ENCODE assay signal across 6 cellular contexts in genomic region chr3:49173116-49173791, GRCh38. TPM values are rescaled to one million over a fixed set of nuclear protein-coding genes. Genes with fewer than 3 reads are reported as not detected.
DNase-seq lines count a peak whose midpoint lies in the region; ATAC-seq, FAIRE-seq and TF ChIP-seq lines count a peak whose summit lies in the region.

No MANE protein-coding gene starts in this region.

- peaks cover 3% of the 10 kb centered on the region for H3K9me1 ChIP-seq in K562 (ENCODE audit: control insufficient read depth, insufficient read depth, low read length)

- H3K27me3 ChIP-seq in K562 (ENCODE audit: control insufficient read depth in 2 of 2, insufficient read depth in 2 of 2, low read length in 2 of 2) (no peaks in the 10 kb centered on the region), Karpas-422 (ENCODE audit: low read length) (no peaks in the 10 kb centered on the region)

- peaks cover 16% of the 10 kb centered on the region for H3K36me3 ChIP-seq in K562 (ENCODE audit: control insufficient read depth, insufficient read depth, low read length)
- H3K36me3 ChIP-seq in Karpas-422 (ENCODE audit: insufficient read depth, low read length) = no peaks in the 10 kb centered on the region

- intact Hi-C loops in K562 (cut with micrococcal nuclease) = loop anchor here (5.0 kb wide), 4 partner anchors 64 to 274 kb away; partner anchors contain the start of genes C3orf62 and USP4

- H3K9me3 ChIP-seq in K562 (replicated peaks; ENCODE audit: control insufficient read depth, insufficient read depth, low read depth, low read length) = no peaks in the 10 kb centered on the region
- H3K9me3 ChIP-seq in Karpas-422 (ENCODE audit: low read length) = no peaks in the 10 kb centered on the region

- peak; percentile 86 for FAIRE-seq in K562 (lab: Jason Lieb, UNC)

- ATAC-seq in K562 = no peak

- BruUV-seq in K562 (replicated peaks; lab: Mats Ljungman, UMichigan) = no TSS peak

- H3K79me2 ChIP-seq in K562 (ENCODE audit: control insufficient read depth, insufficient read depth, low read length) = peaks cover 25% of the 10 kb centered on the region
- no peaks in the 10 kb centered on the region for H3K79me2 ChIP-seq in Karpas-422 (ENCODE audit: low read length)

- no peak for TF ChIP-seq RAD21 in K562 (CRISPR knock-in tag; conservative IDR thresholded peaks at IDR 0.05 in 1 of 2, IDR thresholded peaks at IDR 0.05 in 1 of 2)

- CTCF ChIA-PET in K562 (lab: Yijun Ruan, JAX; ENCODE audit: low intra/inter-chr PET ratio) = no interaction called here

- H2AFZ ChIP-seq in K562 (ENCODE audit: low read depth, low read length) = no peak overlapping the region
- H2AFZ ChIP-seq in Karpas-422 (ENCODE audit: low read length) = no peak overlapping the region

- H3K4me1 ChIP-seq in K562 (replicated peaks in 1 of 2; ENCODE audit: control insufficient read depth in 2 of 2, insufficient read depth in 2 of 2, low read length in 2 of 2) (peaks cover 33 to 57% of the 10 kb centered on the region in 2 experiments), Karpas-422 (ENCODE audit: low read length) (peaks cover 17% of the 10 kb centered on the region)

- H3K4me3 ChIP-seq in K562 = peak overlapping the region; percentile 72; the same call in 1 of the 2 replicates
- no peak overlapping the region for H3K4me3 ChIP-seq in Karpas-422 (ENCODE audit: low read length)

- no peaks in the 10 kb centered on the region; the same call in 1 of the 2 replicates for H4K20me1 ChIP-seq in K562 (replicated peaks; ENCODE audit: control insufficient read depth, insufficient read depth, low read length)
- no peaks in the 10 kb centered on the region for H4K20me1 ChIP-seq in Karpas-422 (ENCODE audit: insufficient read depth, low read depth, low read length)

- no peak for TF ChIP-seq CTCF in K562 (IDR thresholded peaks at IDR 0.05 in 2 of 3, conservative IDR thresholded peaks at IDR 0.05 in 1 of 3; ENCODE audit: insufficient read depth in 2 of 3, low read depth in 1 of 3, low read length in 3 of 3)

- in situ Hi-C loops in K562 (cut with MboI) = loop anchor here (25.0 kb wide), 1 partner anchor 264 kb away; the partner anchor contains the start of gene NICN1

- H3K9ac ChIP-seq in K562 (ENCODE audit: insufficient read depth in 1 of 2, low read depth in 2 of 2, low read length in 2 of 2) = peak overlapping the region; percentile 67 to 88; a peak in 3 of 4 replicates
- H3K9ac ChIP-seq in Karpas-422 (ENCODE audit: low read length) = no peak overlapping the region

- no peak for TF ChIP-seq POLR2A in K562 (conservative IDR thresholded peaks at IDR 0.05)

- H3K4me2 ChIP-seq in K562 (ENCODE audit: insufficient read depth, low read length) (peak overlapping the region; percentile 84), Karpas-422 (ENCODE audit: low read depth, low read length, poor library complexity, severe bottlenecking) (no peak overlapping the region)

- TF ChIP-seq EP300 in K562 (IDR thresholded peaks at IDR 0.05; ENCODE audit: low read length) = no peak

- DNase-seq in DMS79 (lab: John Stamatoyannopoulos, UW) (peak; percentile 27), K562 (ENCODE audit: extremely low read depth in 1 of 4, low spot score in 3 of 4) (peak; percentile 49 to 78 (median 58)), mucosa of gallbladder (ENCODE audit: low spot score) (peak; percentile 19), Karpas-422 (no peak), SKM-1 (lab: John Stamatoyannopoulos, UW; ENCODE audit: unreplicated experiment) (no peak), NAMALWA (ENCODE audit: low spot score) (no peak)

- no peaks in the 10 kb centered on the region for H3K9me2 ChIP-seq in Karpas-422 (replicated peaks; ENCODE audit: insufficient read depth, low read length)

- WGBS in K562 (ENCODE audit: insufficient coverage, low coverage, missing lambda C conversion rate) = 6% methylated on average over 2 of the region's 3 CpGs

- POLR2A ChIA-PET in K562 (lab: Yijun Ruan, JAX) = interaction anchor here (0.6 kb wide), 4 partner anchors 28 to 1049 kb away, joined by 3 read pairs; no protein-coding TSS in a partner anchor

- H3K27ac ChIP-seq in K562 (ENCODE audit: extremely low read depth, low read depth, low read length) = peak overlapping the region; percentile 1; the same call in 2 of the 3 replicates
- no peak overlapping the region for H3K27ac ChIP-seq in Karpas-422 (ENCODE audit: low read length)

RNA-seq across cellular contexts. Expression of gene KLHDC8B, which starts 1.9 kb away (rescaled TPM):
- total RNA-seq in K562 (2011; cell fraction: chromatin; rRNA removed; ENCODE audit: low replicate concordance) = 21.4 and 56.1 TPM in 2 replicates
- total RNA-seq in K562 (2011; cell fraction: nucleolus; rRNA removed) = 52.7 and 60.5 TPM in 2 replicates
- 34.7 and 36.8 TPM in 2 replicates for total RNA-seq in K562 (2011; cell fraction: nucleoplasm; rRNA removed)
- 28.6 and 39.4 TPM in 2 replicates for total RNA-seq in K562 (2014; rRNA removed)
- total RNA-seq in K562 (2014; rRNA removed; fragmentation: Illumina TruSeq; extraction: Trizol) = 23.3 and 25.2 TPM in 2 replicates
- total RNA-seq in K562 (2015; rRNA removed; fragmentation: Illumina TruSeq; extraction: Trizol) = 24.1 and 25.6 TPM in 2 replicates
- 32.9 and 34.1 TPM in 2 replicates for total RNA-seq in K562 (2021)
- polyA plus RNA-seq in K562 (2011; rRNA removed) = 33.9 and 34.8 TPM in 2 replicates
- polyA plus RNA-seq in K562 (2011; cell fraction: cytosol; rRNA removed) = 32.7 and 43.1 TPM in 2 replicates
- polyA plus RNA-seq in K562 (2011; cell fraction: nucleus; rRNA removed) = 49.0 and 53.6 TPM in 2 replicates
- 28.6 and 59.4 TPM in 2 replicates for polyA plus RNA-seq in K562 (2012)
- 24.1 and 30.4 TPM in 2 replicates for polyA plus RNA-seq in K562 (2014; fragmentation: Illumina TruSeq; extraction: Trizol)
- polyA plus RNA-seq in K562 (2014; fragmentation: Nextera tagmentation; extraction: Ambion mirVana) = 1 to 10 TPM; 6.9 TPM
- polyA plus RNA-seq in K562 (2014; rRNA removed) = 20.2 and 25.5 TPM in 2 replicates
- polyA minus RNA-seq in K562 (2011; rRNA and poly(A)+ RNA removed) = 24.4 and 28.8 TPM in 2 replicates
- polyA minus RNA-seq in K562 (2011; cell fraction: cytosol; rRNA and poly(A)+ RNA removed) = 15.7 and 18.0 TPM in 2 replicates
- 20.1 and 28.9 TPM in 2 replicates for polyA minus RNA-seq in K562 (2011; cell fraction: nucleus; rRNA and poly(A)+ RNA removed)
- 35.1 TPM for total RNA-seq in mucosa of gallbladder
- total RNA-seq in Karpas-422 (2014; rRNA removed; shearing (Covaris generic); ENCODE audit: low replicate concordance) = 8.4 and 16.5 TPM in 2 replicates

RNA-seq across cellular contexts. Expression of gene CCDC71, which starts 7.1 kb away (rescaled TPM):
- total RNA-seq in K562 (2011; cell fraction: chromatin; rRNA removed; ENCODE audit: low replicate concordance) = 13.4 and 54.6 TPM in 2 replicates
- 53.7 and 63.5 TPM in 2 replicates for total RNA-seq in K562 (2011; cell fraction: nucleolus; rRNA removed)
- total RNA-seq in K562 (2011; cell fraction: nucleoplasm; rRNA removed) = 22.3 and 35.1 TPM in 2 replicates
- total RNA-seq in K562 (2014; rRNA removed) (14.3 and 24.7 TPM in 2 replicates), K562 (2014; rRNA removed; fragmentation: Illumina TruSeq; extraction: Trizol) (5.6 and 7.4 TPM in 2 replicates), K562 (2015; rRNA removed; fragmentation: Illumina TruSeq; extraction: Trizol) (12.2 and 13.0 TPM in 2 replicates), K562 (2021) (18.4 and 18.7 TPM in 2 replicates), mucosa of gallbladder (21.6 TPM)
- polyA plus RNA-seq in K562 (2011; rRNA removed) (14.1 and 15.6 TPM in 2 replicates), K562 (2014; fragmentation: Illumina TruSeq; extraction: Trizol) (17.1 and 20.1 TPM in 2 replicates), K562 (2014; fragmentation: Nextera tagmentation; extraction: Ambion mirVana) (under 1 TPM; 0.13 to 0.31 TPM), K562 (2014; rRNA removed) (19.3 and 21.7 TPM in 2 replicates)
- 19.2 and 44.4 TPM in 2 replicates for polyA plus RNA-seq in K562 (2011; cell fraction: cytosol; rRNA removed)
- polyA plus RNA-seq in K562 (2011; cell fraction: nucleus; rRNA removed) = 10.1 and 19.3 TPM in 2 replicates
- 14.7 and 17.3 TPM in 2 replicates for polyA plus RNA-seq in K562 (2012)
- 15.1 and 20.5 TPM in 2 replicates for polyA minus RNA-seq in K562 (2011; rRNA and poly(A)+ RNA removed)
- polyA minus RNA-seq in K562 (2011; cell fraction: cytosol; rRNA and poly(A)+ RNA removed) = 12.4 and 16.3 TPM in 2 replicates
- polyA minus RNA-seq in K562 (2011; cell fraction: nucleus; rRNA and poly(A)+ RNA removed) = 27.5 and 33.1 TPM in 2 replicates
- 18.4 and 22.0 TPM in 2 replicates for total RNA-seq in Karpas-422 (2014; rRNA removed; shearing (Covaris generic); ENCODE audit: low replicate concordance)

RNA-seq across cellular contexts. Expression of gene LAMB2, which starts 40.4 kb away (rescaled TPM):
- total RNA-seq in K562 (2011; cell fraction: chromatin; rRNA removed; ENCODE audit: low replicate concordance) = 150 and 415 TPM in 2 replicates
- total RNA-seq in K562 (2011; cell fraction: nucleolus; rRNA removed) = 171 and 192 TPM in 2 replicates
- 123 and 131 TPM in 2 replicates for total RNA-seq in K562 (2011; cell fraction: nucleoplasm; rRNA removed)
- 11.1 and 16.2 TPM in 2 replicates for total RNA-seq in K562 (2014; rRNA removed)
- 4.9 and 6.0 TPM in 2 replicates for total RNA-seq in K562 (2014; rRNA removed; fragmentation: Illumina TruSeq; extraction: Trizol)
- 6.4 and 6.7 TPM in 2 replicates for total RNA-seq in K562 (2015; rRNA removed; fragmentation: Illumina TruSeq; extraction: Trizol)
- total RNA-seq in K562 (2021) = 17.5 and 17.9 TPM in 2 replicates
- 19.9 and 39.0 TPM in 2 replicates for polyA plus RNA-seq in K562 (2011; rRNA removed)
- polyA plus RNA-seq in K562 (2011; cell fraction: cytosol; rRNA removed) = 17.5 and 18.1 TPM in 2 replicates
- polyA plus RNA-seq in K562 (2011; cell fraction: nucleus; rRNA removed) = 458 and 581 TPM in 2 replicates
- polyA plus RNA-seq in K562 (2012) = 23.7 and 43.7 TPM in 2 replicates
- polyA plus RNA-seq in K562 (2014; fragmentation: Illumina TruSeq; extraction: Trizol) = 17.2 and 18.4 TPM in 2 replicates
- 1 to 10 TPM; 1.4 to 3.0 TPM for polyA plus RNA-seq in K562 (2014; fragmentation: Nextera tagmentation; extraction: Ambion mirVana)
- 22.8 and 26.0 TPM in 2 replicates for polyA plus RNA-seq in K562 (2014; rRNA removed)
- 20.4 and 20.6 TPM in 2 replicates for polyA minus RNA-seq in K562 (2011; rRNA and poly(A)+ RNA removed)
- polyA minus RNA-seq in K562 (2011; cell fraction: cytosol; rRNA and poly(A)+ RNA removed) = 13.8 and 22.3 TPM in 2 replicates
- polyA minus RNA-seq in K562 (2011; cell fraction: nucleus; rRNA and poly(A)+ RNA removed) = 29.9 and 34.7 TPM in 2 replicates
- 733 TPM for total RNA-seq in mucosa of gallbladder
- total RNA-seq in Karpas-422 (2014; rRNA removed; shearing (Covaris generic); ENCODE audit: low replicate concordance) = 3.8 TPM in 1 of 2 replicates, not detected in the other

RNA-seq across cellular contexts. Expression of gene USP19, which starts 52.6 kb away (rescaled TPM):
- 72.0 and 145 TPM in 2 replicates for total RNA-seq in K562 (2011; cell fraction: chromatin; rRNA removed; ENCODE audit: low replicate concordance)
- 82.7 and 95.3 TPM in 2 replicates for total RNA-seq in K562 (2011; cell fraction: nucleolus; rRNA removed)
- total RNA-seq in K562 (2011; cell fraction: nucleoplasm; rRNA removed) = 51.1 and 55.9 TPM in 2 replicates
- total RNA-seq in K562 (2014; rRNA removed) (38.1 and 42.0 TPM in 2 replicates), K562 (2014; rRNA removed; fragmentation: Illumina TruSeq; extraction: Trizol) (15.5 and 20.0 TPM in 2 replicates), K562 (2015; rRNA removed; fragmentation: Illumina TruSeq; extraction: Trizol) (20.8 and 25.2 TPM in 2 replicates), K562 (2021) (64.7 and 65.9 TPM in 2 replicates), mucosa of gallbladder (85.6 TPM)
- polyA plus RNA-seq in K562 (2011; rRNA removed) (36.9 and 43.3 TPM in 2 replicates), K562 (2014; fragmentation: Illumina TruSeq; extraction: Trizol) (34.9 and 37.6 TPM in 2 replicates), K562 (2014; fragmentation: Nextera tagmentation; extraction: Ambion mirVana) (under 1 TPM; 0.24 to 0.43 TPM), K562 (2014; rRNA removed) (37.9 and 47.7 TPM in 2 replicates)
- 29.8 and 52.3 TPM in 2 replicates for polyA plus RNA-seq in K562 (2011; cell fraction: cytosol; rRNA removed)
- polyA plus RNA-seq in K562 (2011; cell fraction: nucleus; rRNA removed) = 124 and 151 TPM in 2 replicates
- polyA plus RNA-seq in K562 (2012) = 32.1 and 45.6 TPM in 2 replicates
- polyA minus RNA-seq in K562 (2011; rRNA and poly(A)+ RNA removed) = 61.0 and 69.3 TPM in 2 replicates
- 30.9 and 34.9 TPM in 2 replicates for polyA minus RNA-seq in K562 (2011; cell fraction: cytosol; rRNA and poly(A)+ RNA removed)
- polyA minus RNA-seq in K562 (2011; cell fraction: nucleus; rRNA and poly(A)+ RNA removed) = 32.2 and 36.4 TPM in 2 replicates
- 31.5 and 111 TPM in 2 replicates for total RNA-seq in Karpas-422 (2014; rRNA removed; shearing (Covaris generic); ENCODE audit: low replicate concordance)

Comparison
In these comparisons a context has a peak if more than half of its experiments do, and no peak if none do; other contexts are left out.
1. DNase-seq: peak in DMS79 (single experiment), K562 (4 of 4) and mucosa of gallbladder (single experiment); none in Karpas-422 (single experiment), SKM-1 (single experiment) and NAMALWA (single experiment).